Comparison of ENCODE assay signal across 8 cellular contexts in the genomic region with DNA sequence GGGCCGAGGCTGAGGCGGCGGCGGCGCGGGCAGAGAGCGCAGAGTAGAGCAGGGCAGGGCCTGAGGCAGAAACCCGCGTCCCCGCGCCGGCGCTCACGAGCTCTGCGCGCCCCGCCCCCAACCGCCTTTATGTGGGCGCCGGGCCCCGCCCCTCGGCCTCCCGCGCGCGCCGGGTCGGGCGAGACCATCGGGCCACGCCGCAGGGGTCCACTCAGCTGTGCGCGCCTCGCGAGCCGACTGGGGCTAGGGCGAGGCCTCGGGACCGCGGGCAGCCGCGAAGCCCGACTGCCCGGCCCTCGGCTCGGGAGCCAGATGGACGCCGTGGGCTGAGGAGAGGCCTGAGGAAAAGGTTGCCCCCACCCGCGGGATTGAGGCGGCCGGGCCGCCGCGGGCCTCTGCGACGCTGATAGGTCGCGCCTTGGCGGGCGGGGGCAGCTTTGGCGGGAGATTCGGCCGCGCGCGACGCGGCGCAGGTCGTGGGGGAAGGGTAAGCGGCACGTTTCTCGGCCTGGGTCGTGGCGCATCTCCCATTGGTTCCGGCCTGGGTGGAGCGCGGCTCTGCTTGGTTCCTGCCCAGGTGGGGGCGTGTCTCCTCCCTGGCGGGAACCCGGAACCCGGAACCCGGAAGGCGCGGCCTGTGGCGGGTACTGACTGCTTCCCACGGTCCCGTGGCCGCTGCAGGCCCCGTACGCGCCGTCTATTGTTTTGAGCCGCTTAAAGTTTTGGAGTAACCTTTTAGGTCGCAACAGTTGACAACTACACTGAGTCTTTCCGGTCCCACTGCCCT. TPM values are rescaled to one million over a fixed set of nuclear protein-coding genes. Genes with fewer than 3 reads are reported as not detected.
A peak's percentile ranks its signal among the peaks of the same experiment; 100 is the strongest.
DNase-seq lines count a peak whose midpoint lies in the region; ATAC-seq and TF ChIP-seq lines count a peak whose summit lies in the region.

SLBP (minus strand) TSS at position 104 of the 787 bp plus-strand sequence. CDS start 131 bp downstream, outside the sequence.

- no peaks in the 10 kb centered on the region for H3K27me3 ChIP-seq in AG04450 (ENCODE audit: control insufficient read depth, insufficient read depth, low read length)
- no peaks in the 10 kb centered on the region for H3K27me3 ChIP-seq in WERI-Rb-1 (ENCODE audit: insufficient read depth, low read depth, severe bottlenecking)
- H3K27me3 ChIP-seq in breast epithelium: no peaks in the 10 kb centered on the region
- no peaks in the 10 kb centered on the region for H3K27me3 ChIP-seq in smooth muscle cell (ENCODE audit: low read depth)

- peak within 1 kb of the TSS; percentile 93 for H2AFZ ChIP-seq in smooth muscle cell (ENCODE audit: low read depth)

- peak; percentile 78 for ATAC-seq in GM18909 (IDR thresholded peaks at IDR 0.05; ENCODE audit: poor library complexity, unreplicated experiment)
- ATAC-seq in HG03159 (IDR thresholded peaks at IDR 0.05; ENCODE audit: unreplicated experiment): peak; percentile 77

- peak; percentile 5 for TF ChIP-seq POLR2A in breast epithelium (IDR thresholded peaks at IDR 0.05)

- H3K4me3 ChIP-seq in AG04450 (ENCODE audit: low read depth, low read length) (peak within 1 kb of the TSS; percentile 88), WERI-Rb-1 (ENCODE audit: low read depth, low read length) (peak within 1 kb of the TSS; percentile 91), breast epithelium (peak within 1 kb of the TSS; percentile 82 to 91 (median 89)), smooth muscle cell (peak within 1 kb of the TSS; percentile 88)

- peak within 1 kb of the TSS; percentile 96 for H3K9ac ChIP-seq in smooth muscle cell (ENCODE audit: low read depth)

- WGBS in smooth muscle cell (ENCODE audit: low lambda C conversion rate): under 1% methylated on average over 76 of the region's 98 CpGs

- H3F3A ChIP-seq in smooth muscle cell (ENCODE audit: low read depth): peaks cover 7% of the 10 kb centered on the region

- DNase-seq in AG04450 (ENCODE audit: low read depth, low spot score) (peak; percentile 64), NCI-H2227 (lab: John Stamatoyannopoulos, UW; ENCODE audit: unreplicated experiment) (peak; percentile 95), WERI-Rb-1 (peak; percentile 99), breast epithelium (ENCODE audit: low spot score in 2 of 2) (peak; percentile 96 to 98), iPS-NIHi11 (ENCODE audit: low spot score) (peak; percentile 97), smooth muscle cell (lab: John Stamatoyannopoulos, UW; ENCODE audit: unreplicated experiment) (peak; percentile 85)

- H3K4me1 ChIP-seq in breast epithelium (peaks cover 5 to 7% of the 10 kb centered on the region in 2 donors), smooth muscle cell (ENCODE audit: low read depth) (peaks cover 17% of the 10 kb centered on the region)

- intact Hi-C loops in breast epithelium (cut with DNase I; ENCODE audit: low total_unique reads): no loop called here

- H3K9me3 ChIP-seq in AG04450 (ENCODE audit: control insufficient read depth, insufficient read depth, low read length) (no peaks in the 10 kb centered on the region; the same call in 1 of the 2 replicates), WERI-Rb-1 (ENCODE audit: severe bottlenecking) (no peaks in the 10 kb centered on the region), breast epithelium (no peaks in the 10 kb centered on the region), smooth muscle cell (replicated peaks; ENCODE audit: low read depth) (no peaks in the 10 kb centered on the region)

- H3K36me3 ChIP-seq in WERI-Rb-1 (peaks cover 76% of the 10 kb centered on the region), breast epithelium (no peaks in the 10 kb centered on the region), smooth muscle cell (ENCODE audit: low read depth) (no peaks in the 10 kb centered on the region)

- H3K4me2 ChIP-seq in smooth muscle cell: peak within 1 kb of the TSS; percentile 86

- CTCF ChIA-PET in AG04450 (lab: Charles Lee): interaction anchor here (0.8 to 1.9 kb wide), 3 partner anchors 14 to 356 kb away, joined by 4 to 8 read pairs (median 4); no protein-coding TSS in a partner anchor

- TF ChIP-seq CTCF in AG04450 (IDR thresholded peaks at IDR 0.05; ENCODE audit: low read depth, low read length) (0 out of 2 replicates have a peak, but pooled peaks have one; percentile 5), WERI-Rb-1 (IDR thresholded peaks at IDR 0.05; ENCODE audit: low read depth, low read length) (no peak), breast epithelium (IDR thresholded peaks at IDR 0.05) (peak in 1 of 3 donors; percentile 15), smooth muscle cell (IDR thresholded peaks at IDR 0.05; ENCODE audit: borderline replicate concordance, insufficient read depth, poor library complexity, severe bottlenecking) (no peak)

- H4K20me1 ChIP-seq in smooth muscle cell (ENCODE audit: low read depth): peaks cover 42% of the 10 kb centered on the region

- POLR2A ChIA-PET in AG04450 (lab: Yijun Ruan, JAX): interaction anchor here (0.6 to 2.1 kb wide), 11 partner anchors 8 to 365 kb away, joined by 3 to 21 read pairs (median 5); partner anchors contain the start of genes TACC3, TMEM129 and UVSSA

- peak within 1 kb of the TSS; percentile 61 for H3K27ac ChIP-seq in AG04450 (ENCODE audit: low read depth, low read length)
- peak within 1 kb of the TSS; percentile 100 for H3K27ac ChIP-seq in WERI-Rb-1
- peak within 1 kb of the TSS; percentile 99 for H3K27ac ChIP-seq in breast epithelium
- peak within 1 kb of the TSS; percentile 97 for H3K27ac ChIP-seq in smooth muscle cell (ENCODE audit: low read depth)

- peaks cover 38% of the 10 kb centered on the region for H3K79me2 ChIP-seq in smooth muscle cell (ENCODE audit: low read depth)

RNA-seq across cellular contexts. Expression of gene SLBP, which starts in this region (rescaled TPM):
- polyA plus RNA-seq in AG04450 (2011; rRNA removed) (56.3 and 72.0 TPM in 2 replicates), smooth muscle cell (55.4 and 57.3 TPM in 2 replicates)
- 23.9 and 28.1 TPM in 2 replicates for polyA minus RNA-seq in AG04450 (2011; rRNA and poly(A)+ RNA removed)
- total RNA-seq in breast epithelium (10 to 100 TPM; 45.1 to 52.0 (median 45.6) TPM), smooth muscle cell (57.1 and 63.9 TPM in 2 replicates)

Comparison
In these comparisons a context has a peak if more than half of its experiments do, and no peak if none do; other contexts are left out.
1. Peak in every context shown above with its lines: DNase-seq, ATAC-seq, H3K4me3 ChIP-seq and H3K27ac ChIP-seq.